In the genomic region with DNA sequence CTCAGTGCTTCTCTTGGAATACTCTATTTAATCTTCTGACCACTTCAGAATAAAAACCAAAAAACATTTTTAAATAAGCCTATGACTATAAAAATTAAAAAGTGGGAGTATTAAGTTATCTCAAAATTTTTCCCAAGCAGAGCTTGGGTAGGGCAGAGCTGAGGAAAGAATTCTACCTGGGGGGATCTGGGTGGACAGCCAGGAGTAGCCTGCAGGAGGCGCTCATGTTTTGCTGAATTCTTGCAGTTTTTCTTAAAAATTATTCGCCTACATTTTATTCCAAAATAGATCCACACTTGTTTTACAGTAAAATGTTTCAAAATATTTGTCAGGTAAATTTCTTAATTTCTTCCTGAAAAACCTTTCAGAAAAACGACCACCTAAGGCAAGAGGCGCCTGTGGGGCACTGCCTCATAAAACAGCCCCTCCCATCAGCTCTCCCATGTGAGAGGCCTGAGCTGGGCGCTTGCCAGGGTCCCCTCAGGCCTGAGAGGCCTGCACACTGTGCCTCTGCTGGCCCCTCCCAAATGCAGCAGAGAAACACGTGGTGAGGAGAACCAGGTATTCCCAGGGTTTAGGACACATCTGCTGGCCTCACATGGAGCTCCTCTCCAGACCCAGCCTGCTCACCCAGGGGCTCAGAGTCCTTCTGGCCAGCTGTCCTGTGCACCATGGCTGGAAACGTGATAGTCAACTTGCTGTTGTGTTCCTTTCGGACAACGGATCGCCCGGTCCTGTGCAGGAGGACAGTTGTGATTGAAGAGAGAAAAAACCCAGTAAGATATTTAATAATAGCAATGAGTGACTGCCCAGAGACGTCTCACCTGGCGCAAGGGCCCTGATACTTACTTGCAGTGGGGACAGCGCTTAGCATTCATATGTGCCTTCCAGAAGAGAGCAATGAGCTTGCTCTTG, we compare ENCODE assay signal across 11 cellular contexts. TPM values are rescaled to one million over a fixed set of nuclear protein-coding genes. Genes with fewer than 3 reads are reported as not detected.
DNase-seq lines count a peak whose midpoint lies in the region; ATAC-seq and TF ChIP-seq lines count a peak whose summit lies in the region.
"Had no signal": no experiment of that assay in that cellular context is flagged by ENCODE, and none has a peak within 500 bp of the region (broad histone marks: within the 10 kb centered on the region; RNA-seq: fewer than 3 reads in every experiment).

No MANE protein-coding gene starts in this region.

- 74 to 82% (median 77%) methylated on average over 14 of the region's 14 CpGs for WGBS in psoas muscle, 3 donors

- no peak overlapping the region for H3K27ac ChIP-seq in psoas muscle

- H3K4me1 Mint-ChIP-seq in activated CD8-positive, alpha-beta T cell treated with anti-CD3 and anti-CD28 coated beads for 36 hours (ENCODE audit: low read depth): no peaks in the 10 kb centered on the region
- no peaks in the 10 kb centered on the region for H3K4me1 Mint-ChIP-seq in activated CD8-positive, alpha-beta T cell treated with anti-CD3 and anti-CD28 coated beads, Interleukin-2, amount 10 ng/mL, durations not matched to agents 7 days and 5 days (ENCODE audit: low read depth)
- H3K4me1 Mint-ChIP-seq in endothelial cell (ENCODE audit: unreplicated experiment): no peaks in the 10 kb centered on the region
- H3K4me1 Mint-ChIP-seq in activated T-cell treated with anti-CD3 and anti-CD28 coated beads, Interleukin-2, amount 50 U/mL, for 4 hours (ENCODE audit: low read depth): no peaks in the 10 kb centered on the region

- H3K4me3 Mint-ChIP-seq in activated CD8-positive, alpha-beta T cell treated with anti-CD3 and anti-CD28 coated beads for 36 hours: no peak overlapping the region
- no peak overlapping the region for H3K4me3 Mint-ChIP-seq in activated CD8-positive, alpha-beta T cell treated with anti-CD3 and anti-CD28 coated beads, Interleukin-2, amount 10 ng/mL, durations not matched to agents 7 days and 5 days
- H3K4me3 Mint-ChIP-seq in endothelial cell (ENCODE audit: unreplicated experiment): no peak overlapping the region
- no peak overlapping the region for H3K4me3 Mint-ChIP-seq in activated T-cell treated with anti-CD3 and anti-CD28 coated beads, Interleukin-2, amount 50 U/mL, for 4 hours

- peaks cover 17 to 90% of the 10 kb centered on the region in 2 donors for H3K36me3 ChIP-seq in psoas muscle (ENCODE audit: insufficient read depth in 1 of 2, low read depth in 1 of 2)

- no peak overlapping the region for H3K27ac Mint-ChIP-seq in activated CD8-positive, alpha-beta T cell treated with anti-CD3 and anti-CD28 coated beads for 36 hours
- H3K27ac Mint-ChIP-seq in activated CD8-positive, alpha-beta T cell treated with anti-CD3 and anti-CD28 coated beads, Interleukin-2, amount 10 ng/mL, durations not matched to agents 7 days and 5 days: no peak overlapping the region
- no peak overlapping the region for H3K27ac Mint-ChIP-seq in endothelial cell (ENCODE audit: unreplicated experiment)

- CTCF ChIA-PET in activated CD8-positive, alpha-beta T cell treated with anti-CD3 and anti-CD28 coated beads for 36 hours (lab: Charles Lee): interaction anchor here (0.6 to 2.5 kb wide), 16 partner anchors 9 to 277 kb away, joined by 3 to 13 read pairs (median 3); a partner anchor contains a TSS
- CTCF ChIA-PET in activated CD8-positive, alpha-beta T cell treated with anti-CD3 and anti-CD28 coated beads, Interleukin-2, amount 10 ng/mL, durations not matched to agents 7 days and 5 days (lab: Charles Lee): interaction anchor here (0.7 to 2.4 kb wide), 20 partner anchors 8 to 431 kb away, joined by 3 to 15 read pairs (median 4); a partner anchor contains a TSS

- no peak overlapping the region for H3K4me3 ChIP-seq in psoas muscle

- H3K36me3 Mint-ChIP-seq in activated CD8-positive, alpha-beta T cell treated with anti-CD3 and anti-CD28 coated beads for 36 hours (ENCODE audit: low read depth): peaks cover 29% of the 10 kb centered on the region
- H3K36me3 Mint-ChIP-seq in activated CD8-positive, alpha-beta T cell treated with anti-CD3 and anti-CD28 coated beads, Interleukin-2, amount 10 ng/mL, durations not matched to agents 7 days and 5 days (ENCODE audit: low read depth): peaks cover 34% of the 10 kb centered on the region
- peaks cover 24% of the 10 kb centered on the region for H3K36me3 Mint-ChIP-seq in endothelial cell (ENCODE audit: low read depth, unreplicated experiment)
- peaks cover 31% of the 10 kb centered on the region for H3K36me3 Mint-ChIP-seq in activated T-cell treated with anti-CD3 and anti-CD28 coated beads, Interleukin-2, amount 50 U/mL, for 4 hours (ENCODE audit: insufficient read depth)

- no peak for ATAC-seq in activated CD8-positive, alpha-beta T cell treated with anti-CD3 and anti-CD28 coated beads for 36 hours
- ATAC-seq in activated CD8-positive, alpha-beta T cell treated with anti-CD3 and anti-CD28 coated beads, Interleukin-2, amount 10 ng/mL, durations not matched to agents 7 days and 5 days: no peak
- ATAC-seq in psoas muscle: no peak
- no peak for ATAC-seq in activated T-cell treated with anti-CD3 and anti-CD28 coated beads, Interleukin-2, amount 50 U/mL, for 4 hours

- H3K4me1 ChIP-seq in psoas muscle: peaks cover 3% of the 10 kb centered on the region

- H3K27me3 ChIP-seq in psoas muscle (ENCODE audit: insufficient read depth in 3 of 3, low read length in 2 of 3): no peaks in the 10 kb centered on the region

- in situ Hi-C loops in KBM-7 (cut with MboI; ENCODE audit: low pct_unique_long_range_greater_than_20kb, low sequenced_read_pairs): no loop called here

- intact Hi-C loops in activated CD8-positive, alpha-beta T cell treated with anti-CD3 and anti-CD28 coated beads for 36 hours (cut with micrococcal nuclease): no loop called here
- intact Hi-C loops in psoas muscle (cut with DNase I): loop anchor here in 1 of 2 donors (10.0 kb wide), 1 partner anchor 463 kb away; no protein-coding TSS in a partner anchor

- peak; percentile 64 for TF ChIP-seq CTCF in activated CD8-positive, alpha-beta T cell treated with anti-CD3 and anti-CD28 coated beads for 36 hours (IDR thresholded peaks at IDR 0.05)
- peak; percentile 66 for TF ChIP-seq CTCF in endothelial cell (IDR thresholded peaks at IDR 0.05; ENCODE audit: unreplicated experiment)
- peak; percentile 23 for TF ChIP-seq CTCF in psoas muscle (IDR thresholded peaks at IDR 0.05)

- H3K27me3 Mint-ChIP-seq in activated CD8-positive, alpha-beta T cell treated with anti-CD3 and anti-CD28 coated beads for 36 hours: no peaks in the 10 kb centered on the region
- H3K27me3 Mint-ChIP-seq in activated CD8-positive, alpha-beta T cell treated with anti-CD3 and anti-CD28 coated beads, Interleukin-2, amount 10 ng/mL, durations not matched to agents 7 days and 5 days (ENCODE audit: low read depth): no peaks in the 10 kb centered on the region
- no peaks in the 10 kb centered on the region for H3K27me3 Mint-ChIP-seq in endothelial cell (ENCODE audit: unreplicated experiment)
- H3K27me3 Mint-ChIP-seq in activated T-cell treated with anti-CD3 and anti-CD28 coated beads, Interleukin-2, amount 50 U/mL, for 4 hours (ENCODE audit: low read depth): no peaks in the 10 kb centered on the region

- POLR2A ChIA-PET in activated CD8-positive, alpha-beta T cell treated with anti-CD3 and anti-CD28 coated beads for 36 hours (lab: Charles Lee): interaction anchor here (0.6 to 1.3 kb wide), 3 partner anchors 8 to 105 kb away, joined by 3 to 4 read pairs (median 3); no protein-coding TSS in a partner anchor
- POLR2A ChIA-PET in activated CD8-positive, alpha-beta T cell treated with anti-CD3 and anti-CD28 coated beads, Interleukin-2, amount 10 ng/mL, durations not matched to agents 7 days and 5 days (lab: Charles Lee): no interaction called here

- H3K9me3 Mint-ChIP-seq in activated CD8-positive, alpha-beta T cell treated with anti-CD3 and anti-CD28 coated beads for 36 hours: no peaks in the 10 kb centered on the region
- H3K9me3 Mint-ChIP-seq in activated CD8-positive, alpha-beta T cell treated with anti-CD3 and anti-CD28 coated beads, Interleukin-2, amount 10 ng/mL, durations not matched to agents 7 days and 5 days (ENCODE audit: insufficient read depth): no peaks in the 10 kb centered on the region
- H3K9me3 Mint-ChIP-seq in endothelial cell (ENCODE audit: unreplicated experiment): no peaks in the 10 kb centered on the region
- H3K9me3 Mint-ChIP-seq in activated T-cell treated with anti-CD3 and anti-CD28 coated beads, Interleukin-2, amount 50 U/mL, for 4 hours: no peaks in the 10 kb centered on the region

- peak; percentile 20 for DNase-seq in activated CD8-positive, alpha-beta T cell treated with anti-CD3 and anti-CD28 coated beads for 36 hours
- DNase-seq in activated CD8-positive, alpha-beta T cell treated with anti-CD3 and anti-CD28 coated beads, Interleukin-2, amount 10 ng/mL, durations not matched to agents 7 days and 5 days: no peak
- DNase-seq in KBM-7: peak; percentile 21
- DNase-seq in endothelial cell (ENCODE audit: low spot score): no peak
- DNase-seq in psoas muscle: no peak
- no peak for DNase-seq in NCI-H2081 treated with DMSO at 0.1 percent for 48 hours (lab: John Stamatoyannopoulos, UW)
- DNase-seq in activated T-cell treated with anti-CD3 and anti-CD28 coated beads, Interleukin-2, amount 50 U/mL, for 4 hours: no peak
- no peak for DNase-seq in activated T-cell treated with anti-CD3 and anti-CD28 coated beads, Interleukin-2, amount 50 U/mL, for 48 hours
- DNase-seq: AML-193; NCI-H446; stimulated activated CD4-positive, alpha-beta T cell treated with anti-CD3 and anti-CD28 coated beads, Interleukin-12 subunit alpha, Interleukin-12 subunit beta, amount 100 ng/mL, for 4 hours had no signal

- no peaks in the 10 kb centered on the region for H3K9me3 ChIP-seq in psoas muscle

RNA-seq across cellular contexts. Expression of a gene that starts 17.5 kb away (rescaled TPM):
- 10 to 100 TPM; 41.8 to 42.1 TPM for total RNA-seq in activated CD8-positive, alpha-beta T cell treated with anti-CD3 and anti-CD28 coated beads for 36 hours
- 10 to 100 TPM; 40.8 to 41.5 TPM for total RNA-seq in activated CD8-positive, alpha-beta T cell treated with anti-CD3 and anti-CD28 coated beads, Interleukin-2, amount 10 ng/mL, durations not matched to agents 7 days and 5 days
- 30.4 TPM for total RNA-seq in endothelial cell (ENCODE audit: unreplicated experiment)
- total RNA-seq in psoas muscle: 10 to 100 TPM; 27.0 to 41.6 (median 36.8) TPM
- polyA plus RNA-seq in psoas muscle: 10 to 100 TPM in 2 of 3 donors, 1 to 10 TPM in 1; 6.1 to 15.1 (median 11.9) TPM
- 10 to 100 TPM; 80.3 to 86.3 (median 81.4) TPM for total RNA-seq in activated T-cell treated with anti-CD3 and anti-CD28 coated beads, Interleukin-2, amount 50 U/mL, for 4 hours

RNA-seq across cellular contexts. Expression of a gene that starts 17.8 kb away (rescaled TPM):
- total RNA-seq in activated CD8-positive, alpha-beta T cell treated with anti-CD3 and anti-CD28 coated beads for 36 hours: 100 to 1,000 TPM; 180 to 191 TPM
- total RNA-seq in activated CD8-positive, alpha-beta T cell treated with anti-CD3 and anti-CD28 coated beads, Interleukin-2, amount 10 ng/mL, durations not matched to agents 7 days and 5 days: 100 to 1,000 TPM; 136 to 139 TPM
- total RNA-seq in endothelial cell (ENCODE audit: unreplicated experiment) (80.9 TPM), psoas muscle (100 to 1,000 TPM in 3 of 4 donors, 10 to 100 TPM in 1; 92.5 to 148 (median 113) TPM)
- 10 to 100 TPM; 32.8 to 56.3 (median 42.9) TPM for polyA plus RNA-seq in psoas muscle
- 100 to 1,000 TPM; 131 to 138 (median 138) TPM for total RNA-seq in activated T-cell treated with anti-CD3 and anti-CD28 coated beads, Interleukin-2, amount 50 U/mL, for 4 hours

Comparison
In these comparisons a context has a peak if more than half of its experiments do, and no peak if none do; other contexts are left out.
1. DNase-seq: peak in activated CD8-positive, alpha-beta T cell treated with anti-CD3 and anti-CD28 coated beads for 36 hours (single experiment) and KBM-7 (single experiment); none in activated CD8-positive, alpha-beta T cell treated with anti-CD3 and anti-CD28 coated beads, Interleukin-2, amount 10 ng/mL, durations not matched to agents 7 days and 5 days (single experiment), endothelial cell (single experiment), psoas muscle (0 of 2), NCI-H2081 treated with DMSO at 0.1 percent for 48 hours (single experiment), activated T-cell treated with anti-CD3 and anti-CD28 coated beads, Interleukin-2, amount 50 U/mL, for 4 hours (single experiment) and activated T-cell treated with anti-CD3 and anti-CD28 coated beads, Interleukin-2, amount 50 U/mL, for 48 hours (0 of 2).
2. Peak in every context shown above with its lines, with median percentiles within 50 percentile points of each other: CTCF ChIP-seq.